ENCODE assay signal across 8 cellular contexts in genomic region chr4:71553605-71554004, GRCh38.
DNase-seq lines count a peak whose midpoint lies in the region; ATAC-seq and TF ChIP-seq lines count a peak whose summit lies in the region.

No MANE protein-coding gene starts in this region.

- WGBS in spleen, 5 donors: 29 to 52% (median 36%) methylated on average over 1 of the region's 1 CpG

- H3K4me3 ChIP-seq in fibroblast of villous mesenchyme (ENCODE audit: low read depth, low read length) (no peak overlapping the region), spleen (no peak overlapping the region)

- TF ChIP-seq POLR2A in spleen (IDR thresholded peaks at IDR 0.05): no peak

- intact Hi-C loops in spleen (cut with DNase I; ENCODE audit: low total_unique reads): no loop called here

- no peaks in the 10 kb centered on the region for H3K9me3 ChIP-seq in spleen

- no peaks in the 10 kb centered on the region for H3K27me3 ChIP-seq in spleen (replicated peaks in 1 of 7)

- no peak overlapping the region for H3K27ac ChIP-seq in 22Rv1
- H3K27ac ChIP-seq in spleen: no peak overlapping the region

- no peaks in the 10 kb centered on the region for H3K36me3 ChIP-seq in spleen

- ATAC-seq in GM19023 (IDR thresholded peaks at IDR 0.05; ENCODE audit: unreplicated experiment): peak; percentile 53
- ATAC-seq in HG02852 (IDR thresholded peaks at IDR 0.05; ENCODE audit: unreplicated experiment): no peak

- TF ChIP-seq CTCF in 22Rv1 (IDR thresholded peaks at IDR 0.05) (peak; percentile 68), fibroblast of villous mesenchyme (IDR thresholded peaks at IDR 0.05; ENCODE audit: insufficient read depth, low read depth, low read length) (peak; percentile 51), spleen (IDR thresholded peaks at IDR 0.05 in 8 of 11, conservative IDR thresholded peaks at IDR 0.05 in 3 of 11) (peak in 6 of 11 experiments; percentile 23 to 38 (median 24))

- DNase-seq in NCI-H510A (lab: John Stamatoyannopoulos, UW) (peak; percentile 7), fibroblast of villous mesenchyme (ENCODE audit: low read depth) (peak; percentile 27), spleen (no peak), NCI-H69 (lab: John Stamatoyannopoulos, UW) (no peak), HUDEP-2 (lab: John Stamatoyannopoulos, UW; ENCODE audit: unreplicated experiment in 76 of 76) (no peak)

- H3K4me1 ChIP-seq in spleen: no peaks in the 10 kb centered on the region

Comparison
In these comparisons a context has a peak if more than half of its experiments do, and no peak if none do; other contexts are left out.
1. DNase-seq: peak in NCI-H510A (single experiment) and fibroblast of villous mesenchyme (single experiment); none in spleen (single experiment), NCI-H69 (single experiment) and HUDEP-2 (0 of 76).
2. Peak in every context shown above with its lines, with median percentiles within 50 percentile points of each other: CTCF ChIP-seq.